1 cellular context compared by ENCODE assay signal in genomic region chr14:104586832-104587620, GRCh38.
TF ChIP-seq lines count a peak whose summit lies in the region.

No MANE protein-coding gene starts in this region.

TF ChIP-seq in GM23338, 12 proteins besides CTCF, POLR2A, EP300 and RAD21 (continued from another document):
- TF ChIP-seq ZNF462 (CRISPR knock-in tag; IDR thresholded peaks at IDR 0.05) (no peak), ZNF331 (CRISPR knock-in tag; IDR thresholded peaks at IDR 0.05; ENCODE audit: low read depth) (no peak), EZH2phosphoT487 (IDR thresholded peaks at IDR 0.05; ENCODE audit: unreplicated experiment) (no peak), ETS1 (IDR thresholded peaks at IDR 0.05) (no peak), ZNF114 (CRISPR knock-in tag; IDR thresholded peaks at IDR 0.05) (no peak), NANOG (IDR thresholded peaks at IDR 0.05; ENCODE audit: borderline replicate concordance) (no peak)
